Comparison of ENCODE assay signal across 1 cellular context in genomic region chr21:46157396-46157986, GRCh38.
A peak's percentile ranks its signal among the peaks of the same experiment; 100 is the strongest.
TF ChIP-seq lines count a peak whose summit lies in the region.

No MANE protein-coding gene starts in this region.

TF ChIP-seq in HepG2, 621 proteins besides CTCF, POLR2A, EP300 and RAD21:
- TF ChIP-seq ZNF83 (CRISPR knock-in tag; IDR thresholded peaks at IDR 0.05; ENCODE audit: borderline replicate concordance), result no peak
- no peak for TF ChIP-seq ZNF598 (CRISPR knock-in tag; IDR thresholded peaks at IDR 0.05; ENCODE audit: borderline replicate concordance)
- TF ChIP-seq ZNF770 (CRISPR knock-in tag; IDR thresholded peaks at IDR 0.05), result peak; percentile 47; the same call in 1 of the 2 replicates
- no peak for TF ChIP-seq POLR2AphosphoS2 (IDR thresholded peaks at IDR 0.05; ENCODE audit: low read depth, low read length)
